ENCODE assay signal across 8 cellular contexts in the genomic region with DNA sequence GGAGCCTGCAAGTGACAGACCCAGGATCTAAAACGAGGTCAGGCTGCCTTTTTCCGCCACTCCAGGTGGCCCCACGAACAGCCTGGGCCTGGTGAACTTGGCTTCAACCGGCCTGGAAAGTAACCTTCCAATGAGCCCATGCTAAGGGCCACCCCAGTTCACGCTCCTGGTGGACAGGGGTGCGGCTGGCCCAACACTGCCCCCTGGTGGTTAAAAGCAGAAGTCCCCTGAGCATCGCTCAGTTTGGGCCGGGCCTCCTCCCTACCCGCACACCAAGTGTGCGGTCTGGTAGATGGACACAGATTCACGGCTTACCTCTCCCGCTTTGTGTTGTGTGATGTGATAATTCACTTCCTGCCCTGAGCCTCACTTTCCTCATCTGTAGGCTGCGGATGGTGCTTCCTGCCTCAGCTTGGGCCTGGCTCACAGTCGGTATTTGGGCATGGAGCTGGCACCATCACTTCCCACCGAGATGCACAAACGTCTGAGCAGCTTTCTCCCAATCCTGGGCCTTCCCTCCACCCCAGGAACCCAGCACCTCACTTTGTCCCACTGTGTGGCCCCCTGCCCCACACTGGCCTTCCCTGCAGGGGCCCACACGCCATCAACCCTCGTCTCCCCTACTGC. TPM values are rescaled to one million over a fixed set of nuclear protein-coding genes. Genes with fewer than 3 reads are reported as not detected.
DNase-seq lines count a peak whose midpoint lies in the region; ATAC-seq and TF ChIP-seq lines count a peak whose summit lies in the region.

No MANE protein-coding gene starts in this region.

- no peaks in the 10 kb centered on the region for H3K36me3 Mint-ChIP-seq in nephron progenitor cell (ENCODE audit: low read depth)

- POLR2A ChIA-PET in OCI-LY7 (lab: Charles Lee): interaction anchor here (0.7 kb wide), 1 partner anchor 113 kb away, joined by 3 read pairs; no protein-coding TSS in a partner anchor

- H3K4me3 Mint-ChIP-seq in nephron progenitor cell: no peak overlapping the region

- H3K9me3 Mint-ChIP-seq in nephron progenitor cell: no peaks in the 10 kb centered on the region

- H3K4me1 ChIP-seq in OCI-LY7 (ENCODE audit: insufficient read depth, low read length, poor library complexity, severe bottlenecking): no peaks in the 10 kb centered on the region

- H3K27me3 Mint-ChIP-seq in nephron progenitor cell (ENCODE audit: low read depth, poor library complexity): peaks cover 28% of the 10 kb centered on the region

- no peak overlapping the region for H3K27ac ChIP-seq in OCI-LY7 (ENCODE audit: low read depth, low read length, poor library complexity, severe bottlenecking)

- no peaks in the 10 kb centered on the region for H3K36me3 ChIP-seq in OCI-LY7 (ENCODE audit: insufficient read depth, low read length)

- no peak overlapping the region for H2AFZ ChIP-seq in OCI-LY7 (ENCODE audit: low read length)

- H3K79me2 ChIP-seq in OCI-LY7 (ENCODE audit: insufficient read depth, low read depth, low read length): no peaks in the 10 kb centered on the region

- H3K4me2 ChIP-seq in OCI-LY7 (ENCODE audit: low read length): no peak overlapping the region

- no TSS peak for BruUV-seq in OCI-LY7 (replicated peaks; lab: Mats Ljungman, UMichigan)

- ATAC-seq in HG02973 (IDR thresholded peaks at IDR 0.05; ENCODE audit: unreplicated experiment): no peak

- H3K4me1 Mint-ChIP-seq in nephron progenitor cell: peaks cover 5% of the 10 kb centered on the region

- H3K9me2 ChIP-seq in OCI-LY7 (ENCODE audit: insufficient read depth, low read length): no peaks in the 10 kb centered on the region

- CTCF ChIA-PET in OCI-LY7 (lab: Charles Lee; ENCODE audit: unreplicated experiment): interaction anchor here (0.6 kb wide), 1 partner anchor 449 kb away, joined by 3 read pairs; no protein-coding TSS in a partner anchor

- peak; percentile 82 for TF ChIP-seq CTCF in GM20000 (IDR thresholded peaks at IDR 0.05; ENCODE audit: extremely low read depth, missing control alignments)
- TF ChIP-seq CTCF in OCI-LY7 (conservative IDR thresholded peaks at IDR 0.05; ENCODE audit: low read length): peak; percentile 89
- TF ChIP-seq CTCF in nephron progenitor cell (IDR thresholded peaks at IDR 0.05): peak; percentile 98

- H3K27ac Mint-ChIP-seq in nephron progenitor cell: no peak overlapping the region

- H3K9me3 ChIP-seq in OCI-LY7 (ENCODE audit: low read length): no peaks in the 10 kb centered on the region

- no peaks in the 10 kb centered on the region for H4K20me1 ChIP-seq in OCI-LY7 (ENCODE audit: insufficient read depth, low read length)

- H3K4me3 ChIP-seq in OCI-LY7 (ENCODE audit: low read depth, low read length, poor library complexity, severe bottlenecking): no peak overlapping the region

- DNase-seq in Ammon's horn (ENCODE audit: low spot score): peak; percentile 72
- peak; percentile 89 for DNase-seq in GM20000 (ENCODE audit: low spot score)
- DNase-seq in OCI-LY7 (ENCODE audit: low spot score): peak; percentile 59
- peak; percentile 83 for DNase-seq in activated T-cell treated with anti-CD3 and anti-CD28 coated beads, Interleukin-2, amount 50 U/mL, for 1 hour
- peak; percentile 21 for DNase-seq in fibroblast of gingiva (ENCODE audit: low read depth)
- peak; percentile 81 for DNase-seq in nephron progenitor cell
- DNase-seq in stimulated activated naive CD4-positive, alpha-beta T cell (lab: John Stamatoyannopoulos, UW): peak; percentile 40 to 83 (median 68)

- intact Hi-C loops in OCI-LY7 (cut with micrococcal nuclease; ENCODE audit: unreplicated experiment): loop anchor here (2.0 to 10.0 kb wide), 3 partner anchors 41 to 201 kb away; partner anchors contain the start of gene CASTOR1

RNA-seq across cellular contexts. Expression of gene SEC14L3, which starts 13.7 kb away (rescaled TPM):
- total RNA-seq in OCI-LY7 (2014; rRNA removed; shearing (Covaris generic)): not detected in 2 replicates
- total RNA-seq in OCI-LY7 (2022): not detected in 2 replicates

RNA-seq across cellular contexts. Expression of gene SEC14L4, which starts 20.0 kb away (rescaled TPM):
- not detected in 2 replicates for total RNA-seq in OCI-LY7 (2014; rRNA removed; shearing (Covaris generic))
- total RNA-seq in OCI-LY7 (2022): not detected in 2 replicates

RNA-seq across cellular contexts. Expression of gene MTFP1, which starts 59.9 kb away (rescaled TPM):
- total RNA-seq in OCI-LY7 (2014; rRNA removed; shearing (Covaris generic)): 70.5 and 81.9 TPM in 2 replicates
- 63.6 and 83.2 TPM in 2 replicates for total RNA-seq in OCI-LY7 (2022)

Comparison
In these comparisons a context has a peak if more than half of its experiments do, and no peak if none do; other contexts are left out.
1. DNase-seq: peak in every context shown above with its lines; median percentile 89 in GM20000; 83 in activated T-cell treated with anti-CD3 and anti-CD28 coated beads, Interleukin-2, amount 50 U/mL, for 1 hour; 81 in nephron progenitor cell; 72 in Ammon's horn; 68 in stimulated activated naive CD4-positive, alpha-beta T cell; 59 in OCI-LY7; 21 in fibroblast of gingiva.